Comparison of ENCODE assay signal across 19 cellular contexts in genomic region chr11:133964356-133964755, GRCh38.
"Had no signal": no experiment of that assay in that cellular context is flagged by ENCODE, and none has a peak within 500 bp of the region (broad histone marks: within the 10 kb centered on the region; RNA-seq: fewer than 3 reads in every experiment).

No MANE protein-coding gene starts in this region.

- H3K9me3 Mint-ChIP-seq: naive thymus-derived CD8-positive, alpha-beta T cell; nephron progenitor cell; stimulated activated memory B cell treated with anti-CD40 and anti-IgM and Interleukin-4, amounts not matched to agents 10 μg/mL and 1 μg/mL and 100 μg/mL, for 72 hours; stimulated activated naive CD8-positive, alpha-beta T cell treated with anti-CD3 and anti-CD28 coated beads, Interleukin-15, Interleukin-2, amounts not matched to agents 100 ng/mL and 50 ng/mL, for 24 hours; type B pancreatic cell had no signal

- H3K4me3 Mint-ChIP-seq: nephron progenitor cell; stimulated activated memory B cell treated with anti-CD40 and anti-IgM and Interleukin-4, amounts not matched to agents 10 μg/mL and 1 μg/mL and 100 μg/mL, for 72 hours; stimulated activated naive CD8-positive, alpha-beta T cell treated with anti-CD3 and anti-CD28 coated beads, Interleukin-15, Interleukin-2, amounts not matched to agents 100 ng/mL and 50 ng/mL, for 24 hours; type B pancreatic cell had no signal

- ATAC-seq: naive thymus-derived CD8-positive, alpha-beta T cell; pancreas; stimulated activated memory B cell treated with anti-CD40 and anti-IgM and Interleukin-4, amounts not matched to agents 10 μg/mL and 1 μg/mL and 100 μg/mL, for 72 hours had no signal

- H3K36me3 Mint-ChIP-seq: naive thymus-derived CD8-positive, alpha-beta T cell; stimulated activated memory B cell treated with anti-CD40 and anti-IgM and Interleukin-4, amounts not matched to agents 10 μg/mL and 1 μg/mL and 100 μg/mL, for 72 hours; type B pancreatic cell had no signal

- H3K27ac ChIP-seq: dorsolateral prefrontal cortex, gastrocnemius medialis, hepatocyte, lower lobe of right lung, pancreas, right atrium auricular region, thyroid gland had no signal

- H3K36me3 ChIP-seq: gastrocnemius medialis, heart left ventricle, lower lobe of right lung, pancreas, right atrium auricular region, thyroid gland had no signal

- DNase-seq: cerebellar nuclear complex; dorsolateral prefrontal cortex; effector CD4-positive, alpha-beta T cell; foreskin fibroblast; gastrocnemius medialis; left ventricle myocardium superior; lower lobe of right lung; naive thymus-derived CD8-positive, alpha-beta T cell; nephron progenitor cell; occipital lobe; stimulated activated CD4-positive, alpha-beta T cell treated with anti-CD3 and anti-CD28 coated beads, Interleukin-4, amount 100 ng/mL, for 4 hours; thyroid gland had no signal

- H3K9me3 ChIP-seq: gastrocnemius medialis, heart left ventricle, lower lobe of right lung, pancreas, right atrium auricular region, thyroid gland had no signal

- H3K4me1 ChIP-seq: pancreas, thyroid gland had no signal

- H3K27ac Mint-ChIP-seq: nephron progenitor cell; stimulated activated memory B cell treated with anti-CD40 and anti-IgM and Interleukin-4, amounts not matched to agents 10 μg/mL and 1 μg/mL and 100 μg/mL, for 72 hours; stimulated activated naive CD8-positive, alpha-beta T cell treated with anti-CD3 and anti-CD28 coated beads, Interleukin-15, Interleukin-2, amounts not matched to agents 100 ng/mL and 50 ng/mL, for 24 hours; type B pancreatic cell had no signal

- H3K27me3 ChIP-seq: heart left ventricle, right atrium auricular region, thyroid gland had no signal

- H3K4me3 ChIP-seq: dorsolateral prefrontal cortex, gastrocnemius medialis, heart left ventricle, hepatocyte, lower lobe of right lung, pancreas, right atrium auricular region, thyroid gland had no signal
